1 cellular context compared by ENCODE assay signal in the genomic region with DNA sequence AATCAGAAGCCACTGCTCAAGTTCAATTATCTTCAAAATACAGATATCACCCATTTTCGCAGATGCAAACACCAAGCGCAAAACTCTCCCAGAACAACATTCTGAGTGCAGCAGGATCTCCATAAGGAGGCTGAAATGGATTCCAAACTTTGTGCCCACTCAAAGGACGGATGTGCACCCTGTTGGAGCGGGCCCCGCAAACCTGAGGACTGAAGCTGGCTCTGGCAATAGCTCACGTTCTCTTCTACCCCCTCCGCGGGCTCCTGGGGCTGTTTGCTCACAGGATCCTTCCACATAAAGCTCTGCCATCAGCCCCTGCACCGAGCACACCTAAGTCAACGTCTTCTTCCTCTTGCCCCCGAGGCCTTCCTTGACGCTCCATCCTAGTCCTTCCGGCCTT.
TF ChIP-seq lines count a peak whose summit lies in the region.

No MANE protein-coding gene starts in this region.

TF ChIP-seq in HepG2, 621 proteins besides CTCF, POLR2A, EP300 and RAD21:
- TF ChIP-seq NFRKB (IDR thresholded peaks at IDR 0.05) (no peak), FOXP1 (IDR thresholded peaks at IDR 0.05) (no peak), FOXP1 (CRISPR knock-in tag; IDR thresholded peaks at IDR 0.05) (no peak), KDM5A (IDR thresholded peaks at IDR 0.05; ENCODE audit: borderline replicate concordance, low read length) (no peak), GZF1 (CRISPR knock-in tag; IDR thresholded peaks at IDR 0.05) (no peak), YEATS4 (CRISPR knock-in tag; IDR thresholded peaks at IDR 0.05; ENCODE audit: borderline replicate concordance) (no peak), RBAK (CRISPR knock-in tag; IDR thresholded peaks at IDR 0.05) (no peak), ZNF326 (CRISPR knock-in tag; IDR thresholded peaks at IDR 0.05; ENCODE audit: borderline replicate concordance) (no peak), NR3C1 (CRISPR knock-in tag; IDR thresholded peaks at IDR 0.05) (no peak), TEAD2 (CRISPR knock-in tag; IDR thresholded peaks at IDR 0.05) (no peak), XRCC5 (optimal IDR thresholded peaks at IDR 0.05; ENCODE audit: low read length) (no peak), DMAP1 (CRISPR knock-in tag; IDR thresholded peaks at IDR 0.05) (no peak), ZNF44 (CRISPR knock-in tag; IDR thresholded peaks at IDR 0.05) (no peak), ZNF501 (CRISPR knock-in tag; IDR thresholded peaks at IDR 0.05) (no peak), ELF1 (CRISPR knock-in tag; IDR thresholded peaks at IDR 0.05) (no peak)
- TF ChIP-seq, protein P1, sequence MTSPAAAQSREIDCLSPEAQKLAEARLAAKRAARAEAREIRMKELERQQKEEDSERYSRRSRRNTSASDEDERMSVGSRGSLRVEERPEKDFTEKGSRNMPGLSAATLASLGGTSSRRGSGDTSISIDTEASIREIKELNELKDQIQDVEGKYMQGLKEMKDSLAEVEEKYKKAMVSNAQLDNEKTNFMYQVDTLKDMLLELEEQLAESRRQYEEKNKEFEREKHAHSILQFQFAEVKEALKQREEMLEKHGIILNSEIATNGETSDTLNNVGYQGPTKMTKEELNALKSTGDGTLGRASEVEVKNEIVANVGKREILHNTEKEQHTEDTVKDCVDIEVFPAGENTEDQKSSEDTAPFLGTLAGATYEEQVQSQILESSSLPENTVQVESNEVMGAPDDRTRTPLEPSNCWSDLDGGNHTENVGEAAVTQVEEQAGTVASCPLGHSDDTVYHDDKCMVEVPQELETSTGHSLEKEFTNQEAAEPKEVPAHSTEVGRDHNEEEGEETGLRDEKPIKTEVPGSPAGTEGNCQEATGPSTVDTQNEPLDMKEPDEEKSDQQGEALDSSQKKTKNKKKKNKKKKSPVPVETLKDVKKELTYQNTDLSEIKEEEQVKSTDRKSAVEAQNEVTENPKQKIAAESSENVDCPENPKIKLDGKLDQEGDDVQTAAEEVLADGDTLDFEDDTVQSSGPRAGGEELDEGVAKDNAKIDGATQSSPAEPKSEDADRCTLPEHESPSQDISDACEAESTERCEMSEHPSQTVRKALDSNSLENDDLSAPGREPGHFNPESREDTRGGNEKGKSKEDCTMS (CRISPR knock-in tag; conservative IDR thresholded peaks at IDR 0.05): no peak
TF ChIP-seq in HepG2: peak in this region for 0.
